ENCODE assay signal across 17 cellular contexts in the genomic region with DNA sequence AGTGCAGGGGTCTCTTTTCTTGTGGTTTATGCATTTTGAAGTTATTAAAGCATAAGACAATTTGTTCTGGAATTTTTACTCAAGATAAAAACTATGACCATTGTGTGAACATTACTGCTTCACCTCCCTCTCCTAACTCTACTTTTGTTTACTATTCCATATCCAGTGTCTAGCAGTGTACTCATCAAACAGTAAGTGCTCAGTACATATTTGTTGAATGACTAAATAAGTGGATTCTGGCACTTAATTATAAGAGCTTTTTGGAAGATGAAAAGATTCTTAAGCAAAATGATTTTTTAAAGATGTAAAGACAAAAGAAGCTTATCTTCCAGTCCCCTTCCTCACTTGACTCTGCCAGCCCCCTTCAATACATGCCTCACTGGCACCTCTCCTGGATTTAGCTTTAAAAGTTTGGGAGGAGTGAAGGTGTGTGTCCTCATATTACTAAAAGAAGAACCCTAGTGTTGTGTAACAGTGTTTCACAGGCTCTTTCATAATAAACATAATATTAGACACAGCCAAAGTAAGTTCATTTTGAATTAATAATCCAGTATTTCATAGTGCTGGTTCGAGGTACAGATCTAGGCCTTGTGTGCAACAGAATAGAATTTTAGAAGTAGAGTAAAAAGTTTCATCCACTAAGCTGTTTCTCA. TPM values are rescaled to one million over a fixed set of nuclear protein-coding genes. Genes with fewer than 3 reads are reported as not detected.
A peak's percentile ranks its signal among the peaks of the same experiment; 100 is the strongest.
DNase-seq lines count a peak whose midpoint lies in the region; ATAC-seq and TF ChIP-seq lines count a peak whose summit lies in the region.
"Had no signal": no experiment of that assay in that cellular context is flagged by ENCODE, and none has a peak within 500 bp of the region (broad histone marks: within the 10 kb centered on the region; RNA-seq: fewer than 3 reads in every experiment).

No MANE protein-coding gene starts in this region.

- no peak for TF ChIP-seq CTCF in Caco-2 (IDR thresholded peaks at IDR 0.05; ENCODE audit: insufficient read depth in 1 of 2, low read depth in 1 of 2, low read length in 1 of 2, severe bottlenecking in 1 of 2, unreplicated experiment in 1 of 2)
- no peak for TF ChIP-seq CTCF in RWPE2 (IDR thresholded peaks at IDR 0.05; ENCODE audit: poor library complexity, severe bottlenecking)
- no peak for TF ChIP-seq CTCF in gastroesophageal sphincter (IDR thresholded peaks at IDR 0.05)
- TF ChIP-seq CTCF in progenitor cell of endocrine pancreas (IDR thresholded peaks at IDR 0.05; ENCODE audit: unreplicated experiment) = no peak
- no peak for TF ChIP-seq CTCF in coronary artery (IDR thresholded peaks at IDR 0.05)

- H3K27ac Mint-ChIP-seq in Caco-2 (ENCODE audit: unreplicated experiment) = no peak overlapping the region
- H3K27ac Mint-ChIP-seq in progenitor cell of endocrine pancreas = peak overlapping the region; percentile 38
- H3K27ac Mint-ChIP-seq: CD4-positive, CD25-positive, alpha-beta regulatory T cell; memory B cell; type B pancreatic cell had no signal

- peak overlapping the region; percentile 14 for H3K4me3 Mint-ChIP-seq in Caco-2 (ENCODE audit: unreplicated experiment)
- H3K4me3 Mint-ChIP-seq in progenitor cell of endocrine pancreas (ENCODE audit: low read depth) = no peak overlapping the region
- H3K4me3 Mint-ChIP-seq: CD4-positive, CD25-positive, alpha-beta regulatory T cell; memory B cell; type B pancreatic cell had no signal

- POLR2A ChIA-PET in Caco-2 (lab: Charles Lee) = no interaction called here

- H3K4me1 ChIP-seq in Caco-2 = peaks cover 58% of the 10 kb centered on the region
- peaks cover 21% of the 10 kb centered on the region for H3K4me1 ChIP-seq in RWPE2 (ENCODE audit: insufficient read depth, poor library complexity, severe bottlenecking)
- H3K4me1 ChIP-seq in gastroesophageal sphincter = peaks cover 46 to 99% (median 50%) of the 10 kb centered on the region in 3 donors
- H3K4me1 ChIP-seq: SJSA1 had no signal

- BruUV-seq in Caco-2 (replicated peaks; lab: Mats Ljungman, UMichigan) = no TSS peak

- H3K4me1 Mint-ChIP-seq in Caco-2 (ENCODE audit: low read depth, unreplicated experiment) (peaks cover 50% of the 10 kb centered on the region), progenitor cell of endocrine pancreas (ENCODE audit: low read depth) (peaks cover 26% of the 10 kb centered on the region)
- H3K4me1 Mint-ChIP-seq: CD4-positive, CD25-positive, alpha-beta regulatory T cell had no signal

- H3K36me3 ChIP-seq in Caco-2 (ENCODE audit: control insufficient read depth, insufficient read depth, low read length) = no peaks in the 10 kb centered on the region
- H3K36me3 ChIP-seq in RWPE2 (ENCODE audit: low read depth) = no peaks in the 10 kb centered on the region
- H3K36me3 ChIP-seq in gastroesophageal sphincter = no peaks in the 10 kb centered on the region
- H3K36me3 ChIP-seq: SJSA1 had no signal

- DNase-seq in Caco-2 = no peak
- DNase-seq in RWPE2 (ENCODE audit: low spot score) = no peak
- no peak for DNase-seq in progenitor cell of endocrine pancreas (ENCODE audit: low spot score, unreplicated experiment)
- DNase-seq in ecto neural progenitor cell (ENCODE audit: low spot score) = no peak
- DNase-seq in mucosa of gallbladder (ENCODE audit: low spot score) = no peak
- DNase-seq in coronary artery (ENCODE audit: low spot score) = no peak
- no peak for DNase-seq in activated CD4-positive, alpha-beta T cell treated with anti-CD3 and anti-CD28 coated beads for 48 hours
- DNase-seq: CD4-positive, CD25-positive, alpha-beta regulatory T cell; central memory CD4-positive, alpha-beta T cell; foreskin melanocyte; Kasumi-1; NCI-H2171 treated with DMSO at 0.1 percent for 48 hours had no signal

- H3K27ac ChIP-seq in RWPE2 (ENCODE audit: poor library complexity, severe bottlenecking) (peak overlapping the region; percentile 47), gastroesophageal sphincter (peak overlapping the region; percentile 40 to 71 (median 62)), coronary artery (peak overlapping the region in 1 of 2 donors; percentile 49)
- H3K27ac ChIP-seq: SJSA1 had no signal

- H3K9me3 ChIP-seq in Caco-2 (no peaks in the 10 kb centered on the region), RWPE2 (ENCODE audit: severe bottlenecking) (no peaks in the 10 kb centered on the region), gastroesophageal sphincter (no peaks in the 10 kb centered on the region)
- H3K9me3 ChIP-seq: SJSA1 had no signal

- TF ChIP-seq EP300 in gastroesophageal sphincter (IDR thresholded peaks at IDR 0.05) = no peak

- intact Hi-C loops in Caco-2 (cut with micrococcal nuclease; ENCODE audit: unreplicated experiment) = loop anchor here (2.0 to 5.0 kb wide), 2 partner anchors 53 to 182 kb away; partner anchors contain the start of gene GAB1

- WGBS in gastroesophageal sphincter (ENCODE audit: low coverage in 1 of 2), 2 donors = 15 to 24% methylated on average over 1 of the region's 1 CpG

- CTCF ChIA-PET in Caco-2 (lab: Charles Lee) = no interaction called here

- H3K9me3 Mint-ChIP-seq in Caco-2 (ENCODE audit: unreplicated experiment) (no peaks in the 10 kb centered on the region), progenitor cell of endocrine pancreas (ENCODE audit: low read depth) (no peaks in the 10 kb centered on the region)
- H3K9me3 Mint-ChIP-seq: memory B cell, type B pancreatic cell had no signal

- ATAC-seq in RWPE2 (ENCODE audit: low read depth) (peak; percentile 98), gastroesophageal sphincter (peak; percentile 87)
- ATAC-seq: activated CD4-positive, CD25-positive, alpha-beta regulatory T cell treated with anti-CD3 and anti-CD28 coated beads, Interleukin-2, amount 50 U/mL, for 24 hours had no signal

- H3K4me3 ChIP-seq in Caco-2 (ENCODE audit: low read depth, low read length) = no peak overlapping the region
- no peak overlapping the region for H3K4me3 ChIP-seq in RWPE2 (ENCODE audit: severe bottlenecking)
- no peak overlapping the region for H3K4me3 ChIP-seq in gastroesophageal sphincter
- H3K4me3 ChIP-seq in coronary artery = no peak overlapping the region
- H3K4me3 ChIP-seq: SJSA1 had no signal

- no peak for TF ChIP-seq POLR2A in gastroesophageal sphincter (IDR thresholded peaks at IDR 0.05)

- no peaks in the 10 kb centered on the region for H3K27me3 ChIP-seq in Caco-2 (replicated peaks; ENCODE audit: control insufficient read depth, insufficient read depth, low read length)
- H3K27me3 ChIP-seq in RWPE2 (ENCODE audit: insufficient read depth, poor library complexity, severe bottlenecking) = no peaks in the 10 kb centered on the region
- no peaks in the 10 kb centered on the region for H3K27me3 ChIP-seq in gastroesophageal sphincter
- H3K27me3 ChIP-seq: SJSA1 had no signal

- H3K36me3 Mint-ChIP-seq in Caco-2 (ENCODE audit: insufficient read depth, unreplicated experiment) (peaks cover 20% of the 10 kb centered on the region), progenitor cell of endocrine pancreas (ENCODE audit: insufficient read depth) (no peaks in the 10 kb centered on the region)
- H3K36me3 Mint-ChIP-seq: CD4-positive, CD25-positive, alpha-beta regulatory T cell; memory B cell; type B pancreatic cell had no signal

- no peaks in the 10 kb centered on the region for H3K27me3 Mint-ChIP-seq in Caco-2 (ENCODE audit: insufficient read depth, unreplicated experiment)
- no peaks in the 10 kb centered on the region for H3K27me3 Mint-ChIP-seq in progenitor cell of endocrine pancreas
- H3K27me3 Mint-ChIP-seq: CD4-positive, CD25-positive, alpha-beta regulatory T cell; type B pancreatic cell had no signal

RNA-seq across cellular contexts. Expression of gene GAB1, which starts 53.0 kb away (rescaled TPM):
- total RNA-seq in Caco-2 (2022) (46.9 and 48.9 TPM in 2 replicates), gastroesophageal sphincter (100 to 1,000 TPM; 102 to 129 (median 118) TPM), progenitor cell of endocrine pancreas (33.5 and 34.3 TPM in 2 replicates), mucosa of gallbladder (47.9 TPM)
